Comparison of ENCODE assay signal across 1 cellular context in the genomic region with DNA sequence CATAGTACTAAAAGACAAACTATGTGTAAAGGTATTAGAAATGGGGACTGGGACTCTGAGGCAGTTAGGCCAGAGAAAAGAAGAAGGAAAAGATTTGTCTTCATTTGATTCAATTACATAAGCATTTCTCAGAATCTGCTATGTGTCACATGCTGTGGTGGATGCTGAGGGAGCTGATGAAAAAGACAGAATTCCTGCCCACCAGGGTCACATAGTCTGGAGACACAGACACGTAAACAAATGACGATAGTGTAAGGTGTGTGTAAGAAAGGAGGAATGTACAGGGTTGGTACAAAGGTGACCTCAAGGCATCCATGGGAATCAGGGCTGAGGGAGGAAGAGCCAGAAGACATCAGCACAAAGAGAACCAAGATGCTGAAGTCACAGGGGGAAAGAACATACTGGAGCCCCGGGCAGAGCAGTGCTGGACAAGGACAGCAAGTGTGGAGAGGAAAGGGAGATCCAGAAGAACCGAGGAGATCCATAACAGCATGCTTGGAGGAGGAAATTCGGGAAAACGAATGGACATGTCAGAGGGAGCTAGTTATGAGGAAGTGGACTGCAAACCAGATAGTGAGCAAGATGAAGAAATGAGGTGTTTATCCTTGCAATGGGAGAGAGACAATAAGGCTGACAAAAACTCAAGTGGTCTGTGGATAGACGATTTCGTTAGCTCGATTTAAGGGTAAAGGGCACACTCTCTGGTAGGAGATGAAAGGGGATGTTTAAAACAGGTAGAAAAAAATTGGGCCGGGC.
TF ChIP-seq lines count a peak whose summit lies in the region.

No MANE protein-coding gene starts in this region.

TF ChIP-seq in K562, 482 proteins besides CTCF, POLR2A, EP300 and RAD21:
- TF ChIP-seq, protein P1, sequence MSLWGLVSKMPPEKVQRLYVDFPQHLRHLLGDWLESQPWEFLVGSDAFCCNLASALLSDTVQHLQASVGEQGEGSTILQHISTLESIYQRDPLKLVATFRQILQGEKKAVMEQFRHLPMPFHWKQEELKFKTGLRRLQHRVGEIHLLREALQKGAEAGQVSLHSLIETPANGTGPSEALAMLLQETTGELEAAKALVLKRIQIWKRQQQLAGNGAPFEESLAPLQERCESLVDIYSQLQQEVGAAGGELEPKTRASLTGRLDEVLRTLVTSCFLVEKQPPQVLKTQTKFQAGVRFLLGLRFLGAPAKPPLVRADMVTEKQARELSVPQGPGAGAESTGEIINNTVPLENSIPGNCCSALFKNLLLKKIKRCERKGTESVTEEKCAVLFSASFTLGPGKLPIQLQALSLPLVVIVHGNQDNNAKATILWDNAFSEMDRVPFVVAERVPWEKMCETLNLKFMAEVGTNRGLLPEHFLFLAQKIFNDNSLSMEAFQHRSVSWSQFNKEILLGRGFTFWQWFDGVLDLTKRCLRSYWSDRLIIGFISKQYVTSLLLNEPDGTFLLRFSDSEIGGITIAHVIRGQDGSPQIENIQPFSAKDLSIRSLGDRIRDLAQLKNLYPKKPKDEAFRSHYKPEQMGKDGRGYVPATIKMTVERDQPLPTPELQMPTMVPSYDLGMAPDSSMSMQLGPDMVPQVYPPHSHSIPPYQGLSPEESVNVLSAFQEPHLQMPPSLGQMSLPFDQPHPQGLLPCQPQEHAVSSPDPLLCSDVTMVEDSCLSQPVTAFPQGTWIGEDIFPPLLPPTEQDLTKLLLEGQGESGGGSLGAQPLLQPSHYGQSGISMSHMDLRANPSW (CRISPR knock-in tag; IDR thresholded peaks at IDR 0.05): no peak
- TF ChIP-seq SPI1 (IDR thresholded peaks at IDR 0.05; ENCODE audit: borderline replicate concordance, low read depth, low read length) (peak; percentile 70; the same call in 1 of the 2 replicates), CTBP1 (IDR thresholded peaks at IDR 0.05; ENCODE audit: borderline replicate concordance) (0 out of 2 replicates have a peak, but pooled peaks have one; percentile 24)
